21 cellular contexts compared by ENCODE assay signal in genomic region chr1:10901894-10902805, GRCh38.
DNase-seq lines count a peak whose midpoint lies in the region; ATAC-seq lines count a peak whose summit lies in the region.
"Had no signal": no experiment of that assay in that cellular context is flagged by ENCODE, and none has a peak within 500 bp of the region (broad histone marks: within the 10 kb centered on the region; RNA-seq: fewer than 3 reads in every experiment).

No MANE protein-coding gene starts in this region.

- peak overlapping the region; percentile 25 for H3K27ac Mint-ChIP-seq in activated CD4-positive, alpha-beta T cell treated with anti-CD3 and anti-CD28 coated beads, Interleukin-2, amount 10 ng/mL, durations not matched to agents 7 days and 5 days
- no peak overlapping the region for H3K27ac Mint-ChIP-seq in activated CD4-positive, alpha-beta T cell treated with anti-CD3 and anti-CD28 coated beads, Interleukin-2, amount 10 ng/mL, durations not matched to agents 24 days and 14 days
- H3K27ac Mint-ChIP-seq: activated B cell treated with CpG ODN at 0.5 μM for 24 hours; activated naive CD4-positive, alpha-beta T cell treated with anti-CD3 and anti-CD28 coated beads, Interleukin-2, amount 50 U/mL, for 72 hours; CD8-positive, alpha-beta T cell; natural killer cell treated with Interleukin-12 subunit alpha and Interleukin-12 subunit beta and Interleukin-15 and Interleukin-18, amount 100 ng/mL, for 72 hours; stimulated activated effector memory CD8-positive, alpha-beta T cell treated with anti-CD3 and anti-CD28 coated beads, Interleukin-12 subunit alpha, Interleukin-12 subunit beta, amount 100 ng/mL, for 72 hours had no signal

- H3K4me1 Mint-ChIP-seq in activated CD4-positive, alpha-beta T cell treated with anti-CD3 and anti-CD28 coated beads, Interleukin-2, amount 10 ng/mL, durations not matched to agents 7 days and 5 days, result peaks cover 17% of the 10 kb centered on the region
- H3K4me1 Mint-ChIP-seq in activated CD4-positive, alpha-beta T cell treated with anti-CD3 and anti-CD28 coated beads, Interleukin-2, amount 10 ng/mL, durations not matched to agents 24 days and 14 days, result peaks cover 2% of the 10 kb centered on the region

- H3K27ac ChIP-seq in urinary bladder (ENCODE audit: low read depth), result peak overlapping the region; percentile 53
- H3K27ac ChIP-seq: 22Rv1 had no signal

- no peaks in the 10 kb centered on the region for H3K36me3 ChIP-seq in urinary bladder (ENCODE audit: insufficient read depth)

- H3K4me3 ChIP-seq in urinary bladder (ENCODE audit: low read depth, low read length), result no peak overlapping the region

- CTCF ChIA-PET in activated CD4-positive, alpha-beta T cell treated with anti-CD3 and anti-CD28 coated beads, Interleukin-2, amount 10 ng/mL, durations not matched to agents 7 days and 5 days (lab: Charles Lee), result interaction anchor here (0.6 kb wide), 2 partner anchors 37 to 507 kb away, joined by 3 to 5 read pairs; no protein-coding TSS in a partner anchor

- POLR2A ChIA-PET in activated CD4-positive, alpha-beta T cell treated with anti-CD3 and anti-CD28 coated beads, Interleukin-2, amount 10 ng/mL, durations not matched to agents 7 days and 5 days (lab: Charles Lee), result no interaction called here

- peaks cover 7% of the 10 kb centered on the region for H3K27me3 Mint-ChIP-seq in activated CD4-positive, alpha-beta T cell treated with anti-CD3 and anti-CD28 coated beads, Interleukin-2, amount 10 ng/mL, durations not matched to agents 7 days and 5 days
- H3K27me3 Mint-ChIP-seq in activated CD4-positive, alpha-beta T cell treated with anti-CD3 and anti-CD28 coated beads, Interleukin-2, amount 10 ng/mL, durations not matched to agents 24 days and 14 days, result peaks cover 11% of the 10 kb centered on the region
- H3K27me3 Mint-ChIP-seq: natural killer cell treated with Interleukin-12 subunit alpha and Interleukin-12 subunit beta and Interleukin-15 and Interleukin-18, amount 100 ng/mL, for 72 hours had no signal

- no peaks in the 10 kb centered on the region for H3K4me1 ChIP-seq in urinary bladder (ENCODE audit: insufficient read depth)

- no peaks in the 10 kb centered on the region for H3K9me3 Mint-ChIP-seq in activated CD4-positive, alpha-beta T cell treated with anti-CD3 and anti-CD28 coated beads, Interleukin-2, amount 10 ng/mL, durations not matched to agents 7 days and 5 days
- no peaks in the 10 kb centered on the region for H3K9me3 Mint-ChIP-seq in activated CD4-positive, alpha-beta T cell treated with anti-CD3 and anti-CD28 coated beads, Interleukin-2, amount 10 ng/mL, durations not matched to agents 24 days and 14 days
- H3K9me3 Mint-ChIP-seq: activated B cell treated with CpG ODN at 0.5 μM for 24 hours; activated naive CD4-positive, alpha-beta T cell treated with anti-CD3 and anti-CD28 coated beads, Interleukin-2, amount 50 U/mL, for 72 hours; CD8-positive, alpha-beta T cell; natural killer cell treated with Interleukin-12 subunit alpha and Interleukin-12 subunit beta and Interleukin-15 and Interleukin-18, amount 100 ng/mL, for 72 hours; stimulated activated effector memory CD8-positive, alpha-beta T cell treated with anti-CD3 and anti-CD28 coated beads, Interleukin-12 subunit alpha, Interleukin-12 subunit beta, amount 100 ng/mL, for 72 hours had no signal

- H3K36me3 Mint-ChIP-seq in activated CD4-positive, alpha-beta T cell treated with anti-CD3 and anti-CD28 coated beads, Interleukin-2, amount 10 ng/mL, durations not matched to agents 7 days and 5 days (ENCODE audit: low read depth), result no peaks in the 10 kb centered on the region
- no peaks in the 10 kb centered on the region for H3K36me3 Mint-ChIP-seq in activated CD4-positive, alpha-beta T cell treated with anti-CD3 and anti-CD28 coated beads, Interleukin-2, amount 10 ng/mL, durations not matched to agents 24 days and 14 days (ENCODE audit: low read depth)
- H3K36me3 Mint-ChIP-seq: activated naive CD4-positive, alpha-beta T cell treated with anti-CD3 and anti-CD28 coated beads, Interleukin-2, amount 50 U/mL, for 72 hours; CD8-positive, alpha-beta T cell; natural killer cell treated with Interleukin-12 subunit alpha and Interleukin-12 subunit beta and Interleukin-15 and Interleukin-18, amount 100 ng/mL, for 72 hours; stimulated activated effector memory CD8-positive, alpha-beta T cell treated with anti-CD3 and anti-CD28 coated beads, Interleukin-12 subunit alpha, Interleukin-12 subunit beta, amount 100 ng/mL, for 72 hours had no signal

- DNase-seq in activated CD4-positive, alpha-beta T cell treated with anti-CD3 and anti-CD28 coated beads, Interleukin-2, amount 10 ng/mL, durations not matched to agents 7 days and 5 days, result no peak
- DNase-seq in activated CD4-positive, alpha-beta T cell treated with anti-CD3 and anti-CD28 coated beads, Interleukin-2, amount 10 ng/mL, durations not matched to agents 24 days and 14 days, result no peak
- DNase-seq in UCSD-AML1 (lab: John Stamatoyannopoulos, UW; ENCODE audit: unreplicated experiment) (peak; percentile 34), left kidney (ENCODE audit: low read depth, low spot score) (peak; percentile 76), NCI-H526 (lab: John Stamatoyannopoulos, UW) (no peak), NCI-H146 (lab: John Stamatoyannopoulos, UW) (no peak)
- DNase-seq: activated B cell treated with CpG ODN at 0.5 μM for 24 hours; activated CD8-positive, alpha-beta memory T cell treated with anti-CD3 and anti-CD28 coated beads, Interleukin-2, amount 50 U/mL, for 48 hours; CD8-positive, alpha-beta T cell; glutamatergic neuron; NCI-H2081; NCI-H774; SIG-M5; stimulated activated CD4-positive, alpha-beta T cell treated with anti-CD3 and anti-CD28 coated beads, Interleukin-4, amount 100 ng/mL, for 4 hours had no signal

- no peak for ATAC-seq in GM21619 (IDR thresholded peaks at IDR 0.05; ENCODE audit: unreplicated experiment)
- ATAC-seq: activated naive CD4-positive, alpha-beta T cell treated with anti-CD3 and anti-CD28 coated beads, Interleukin-2, amount 50 U/mL, for 72 hours; CD8-positive, alpha-beta T cell; left lobe of liver; natural killer cell treated with Interleukin-12 subunit alpha and Interleukin-12 subunit beta and Interleukin-15 and Interleukin-18, amount 100 ng/mL, for 72 hours; stimulated activated effector memory CD8-positive, alpha-beta T cell treated with anti-CD3 and anti-CD28 coated beads, Interleukin-12 subunit alpha, Interleukin-12 subunit beta, amount 100 ng/mL, for 72 hours had no signal

- no peak overlapping the region for H3K4me3 Mint-ChIP-seq in activated CD4-positive, alpha-beta T cell treated with anti-CD3 and anti-CD28 coated beads, Interleukin-2, amount 10 ng/mL, durations not matched to agents 7 days and 5 days
- no peak overlapping the region for H3K4me3 Mint-ChIP-seq in activated CD4-positive, alpha-beta T cell treated with anti-CD3 and anti-CD28 coated beads, Interleukin-2, amount 10 ng/mL, durations not matched to agents 24 days and 14 days
- H3K4me3 Mint-ChIP-seq: activated B cell treated with CpG ODN at 0.5 μM for 24 hours; CD8-positive, alpha-beta T cell; natural killer cell treated with Interleukin-12 subunit alpha and Interleukin-12 subunit beta and Interleukin-15 and Interleukin-18, amount 100 ng/mL, for 72 hours; stimulated activated effector memory CD8-positive, alpha-beta T cell treated with anti-CD3 and anti-CD28 coated beads, Interleukin-12 subunit alpha, Interleukin-12 subunit beta, amount 100 ng/mL, for 72 hours had no signal

- intact Hi-C loops in activated CD4-positive, alpha-beta T cell treated with anti-CD3 and anti-CD28 coated beads, Interleukin-2, amount 10 ng/mL, durations not matched to agents 24 days and 14 days (cut with micrococcal nuclease), result no loop called here

- 83% methylated on average over 18 of the region's 18 CpGs for WGBS in urinary bladder

Comparison
In these comparisons a context has a peak if more than half of its experiments do, and no peak if none do; other contexts are left out.
1. DNase-seq: peak in UCSD-AML1 (single experiment) and left kidney (single experiment); none in activated CD4-positive, alpha-beta T cell treated with anti-CD3 and anti-CD28 coated beads, Interleukin-2, amount 10 ng/mL, durations not matched to agents 7 days and 5 days (single experiment), activated CD4-positive, alpha-beta T cell treated with anti-CD3 and anti-CD28 coated beads, Interleukin-2, amount 10 ng/mL, durations not matched to agents 24 days and 14 days (single experiment), NCI-H526 (0 of 2) and NCI-H146 (single experiment).